ENCODE assay signal across 18 cellular contexts in the genomic region with DNA sequence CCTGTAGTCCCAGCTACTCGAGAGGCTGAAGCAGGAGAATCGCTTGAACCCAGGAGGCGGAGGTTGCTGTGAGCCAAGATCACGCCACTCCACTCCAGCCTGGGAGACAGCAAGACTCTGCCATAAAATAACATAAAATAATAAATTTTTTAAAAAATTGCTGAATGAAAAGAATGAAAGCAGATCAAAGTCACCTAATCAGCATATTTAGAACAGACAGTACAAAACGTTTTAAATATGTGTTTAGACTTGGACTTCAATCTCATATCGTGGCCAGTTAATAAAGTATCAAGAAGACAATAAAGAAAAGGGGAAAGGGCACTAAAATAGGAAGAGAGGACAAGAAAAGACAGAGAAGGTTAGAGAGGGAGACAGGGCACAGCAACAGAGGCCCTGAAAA.
DNase-seq lines count a peak whose midpoint lies in the region; ATAC-seq, FAIRE-seq and TF ChIP-seq lines count a peak whose summit lies in the region.
"Had no signal": no experiment of that assay in that cellular context is flagged by ENCODE, and none has a peak within 500 bp of the region (broad histone marks: within the 10 kb centered on the region; RNA-seq: fewer than 3 reads in every experiment).

No MANE protein-coding gene starts in this region.

- H2BK15ac ChIP-seq in H9 (ENCODE audit: low read depth, low read length): no peak overlapping the region

- FAIRE-seq in A549 (lab: Jason Lieb, UNC) (no peak), K562 (lab: Jason Lieb, UNC) (no peak)
- FAIRE-seq: A204.1, D721Med, G401.6, GM12892, GM18507 had no signal

- no peaks in the 10 kb centered on the region for H3K4me1 ChIP-seq in A549
- H3K4me1 ChIP-seq in H9 (ENCODE audit: insufficient read depth, low read length): no peaks in the 10 kb centered on the region; the same call in 1 of the 2 replicates
- no peaks in the 10 kb centered on the region for H3K4me1 ChIP-seq in K562 (replicated peaks in 1 of 2; ENCODE audit: control insufficient read depth in 2 of 2, insufficient read depth in 2 of 2, low read length in 2 of 2)
- H3K4me1 ChIP-seq: Caco-2 had no signal

- H3K18ac ChIP-seq in H9 (ENCODE audit: insufficient read length, low read depth, low read length): no peak overlapping the region

- H4K91ac ChIP-seq in H9 (ENCODE audit: insufficient read length, low read depth, low read length): no peak overlapping the region

- no TSS peak for BruUV-seq in K562 (replicated peaks; lab: Mats Ljungman, UMichigan)

- H3K14ac ChIP-seq in H9 (ENCODE audit: insufficient read depth, low read length): no peak overlapping the region

- no peak for ATAC-seq in A549
- ATAC-seq in K562: no peak
- ATAC-seq in GM21825 (IDR thresholded peaks at IDR 0.05; ENCODE audit: unreplicated experiment): no peak

- no peaks in the 10 kb centered on the region for H3K9me3 Mint-ChIP-seq in H9
- H3K9me3 Mint-ChIP-seq in neural crest cell: peaks cover 3% of the 10 kb centered on the region

- no peak for TF ChIP-seq CTCF in A549 (IDR thresholded peaks at IDR 0.05)
- TF ChIP-seq CTCF in H9 (conservative IDR thresholded peaks at IDR 0.05): no peak
- TF ChIP-seq CTCF in K562 (IDR thresholded peaks at IDR 0.05 in 2 of 3, conservative IDR thresholded peaks at IDR 0.05 in 1 of 3; ENCODE audit: insufficient read depth in 2 of 3, low read depth in 1 of 3, low read length in 3 of 3): no peak
- no peak for TF ChIP-seq CTCF in neural crest cell (conservative IDR thresholded peaks at IDR 0.05)

- no peak overlapping the region for H4K8ac ChIP-seq in H9 (replicated peaks; ENCODE audit: insufficient read length, low read depth, low read length)

- H2BK20ac ChIP-seq in H9 (ENCODE audit: low read depth, low read length, poor library complexity, severe bottlenecking): no peak overlapping the region

- no peaks in the 10 kb centered on the region for H3K27me3 Mint-ChIP-seq in H9 (ENCODE audit: low read depth)
- no peaks in the 10 kb centered on the region for H3K27me3 Mint-ChIP-seq in neural crest cell (ENCODE audit: low read depth)
- H3K27me3 Mint-ChIP-seq: CD4-positive, alpha-beta T cell had no signal

- no peak overlapping the region for H3K4me3 ChIP-seq in A549
- no peak overlapping the region for H3K4me3 ChIP-seq in K562

- H4K20me1 ChIP-seq in H9 (ENCODE audit: control insufficient read depth, insufficient read depth, insufficient read length) (no peaks in the 10 kb centered on the region), K562 (replicated peaks; ENCODE audit: control insufficient read depth, insufficient read depth, low read length) (no peaks in the 10 kb centered on the region)

- H3K4ac ChIP-seq in H9 (ENCODE audit: low read depth, low read length): no peak overlapping the region

- WGBS in A549 (ENCODE audit: missing lambda C conversion rate): 82% methylated on average over 6 of the region's 6 CpGs
- no CpG with 5 or more reads among the region's 6 CpGs for WGBS in H9 (ENCODE audit: extremely low coverage, insufficient read length, low lambda C conversion rate)
- WGBS in K562 (ENCODE audit: insufficient coverage, low coverage, missing lambda C conversion rate): 8% methylated on average over 6 of the region's 6 CpGs

- intact Hi-C loops in K562 (cut with micrococcal nuclease): no loop called here

- TF ChIP-seq POLR2A in A549 (IDR thresholded peaks at IDR 0.05; ENCODE audit: low read length) (no peak), K562 (conservative IDR thresholded peaks at IDR 0.05) (no peak)

- H3T11ph ChIP-seq in H9 (ENCODE audit: low read length): no peak overlapping the region

- H3K9ac ChIP-seq in H9 (ENCODE audit: extremely low read depth, insufficient read length, low read length): no peak overlapping the region
- no peak overlapping the region for H3K9ac ChIP-seq in K562 (ENCODE audit: insufficient read depth in 1 of 2, low read depth in 2 of 2, low read length in 2 of 2)

- H3K27ac ChIP-seq in A549: no peak overlapping the region
- H3K27ac ChIP-seq in H9 (ENCODE audit: insufficient read length, low read depth, low read length): no peak overlapping the region
- H3K27ac ChIP-seq in K562 (ENCODE audit: extremely low read depth, low read depth, low read length): no peak overlapping the region
- H3K27ac ChIP-seq: C4-2B had no signal

- H4K5ac ChIP-seq in H9 (ENCODE audit: insufficient read length, low read depth, low read length): no peak overlapping the region

- CTCF ChIA-PET in A549 (lab: Yijun Ruan, JAX) (interaction anchor here (1.1 kb wide), 1 partner anchor 27 kb away, joined by 3 read pairs; no protein-coding TSS in a partner anchor), K562 (lab: Yijun Ruan, JAX; ENCODE audit: low intra/inter-chr PET ratio) (no interaction called here)

- no peak overlapping the region for H3K23ac ChIP-seq in H9 (ENCODE audit: insufficient read length, low read depth, low read length)

- no peak overlapping the region for H2BK120ac ChIP-seq in H9 (ENCODE audit: low read depth, low read length, poor library complexity, severe bottlenecking)

- no peak for DNase-seq in A549 (ENCODE audit: low read depth in 1 of 2, low spot score in 1 of 2)
- no peak for DNase-seq in H9
- no peak for DNase-seq in K562 (ENCODE audit: extremely low read depth in 1 of 4, low spot score in 3 of 4)
- DNase-seq in neural crest cell (ENCODE audit: low read depth, low spot score): no peak
- DNase-seq in stimulated activated CD4-positive, alpha-beta T cell treated with anti-CD3 and anti-CD28 coated beads, Interleukin-2, amount 100 ng/mL, for 48 hours: no peak
- no peak for DNase-seq in GM03348 (ENCODE audit: low spot score)
- DNase-seq: AML-193; Caco-2; CD4-positive, alpha-beta T cell; GOT3; H7 had no signal

- no peak overlapping the region for H2AFZ ChIP-seq in H9 (ENCODE audit: low read length)
- no peak overlapping the region for H2AFZ ChIP-seq in K562 (ENCODE audit: low read depth, low read length)

- H3K36me3 ChIP-seq in K562 (ENCODE audit: control insufficient read depth, insufficient read depth, low read length): no peaks in the 10 kb centered on the region

- H3K9me1 ChIP-seq in K562 (ENCODE audit: control insufficient read depth, insufficient read depth, low read length): no peaks in the 10 kb centered on the region

- no peaks in the 10 kb centered on the region for H3K23me2 ChIP-seq in H9 (ENCODE audit: insufficient read length, low read depth, low read length, poor library complexity, severe bottlenecking)

- H3K27me3 ChIP-seq in H9 (ENCODE audit: insufficient read depth, low read length): no peaks in the 10 kb centered on the region
- no peaks in the 10 kb centered on the region for H3K27me3 ChIP-seq in K562 (ENCODE audit: control insufficient read depth in 2 of 2, insufficient read depth in 2 of 2, low read length in 2 of 2)

- no peak overlapping the region for H2BK5ac ChIP-seq in H9 (ENCODE audit: insufficient read length, low read length)

- no peak for TF ChIP-seq RAD21 in A549 (conservative IDR thresholded peaks at IDR 0.05 in 1 of 2, IDR thresholded peaks at IDR 0.05 in 1 of 2)
- no peak for TF ChIP-seq RAD21 in K562 (CRISPR knock-in tag; conservative IDR thresholded peaks at IDR 0.05 in 1 of 2, IDR thresholded peaks at IDR 0.05 in 1 of 2)

- no peak for TF ChIP-seq EP300 in A549 (IDR thresholded peaks at IDR 0.05)
- TF ChIP-seq EP300 in K562 (IDR thresholded peaks at IDR 0.05; ENCODE audit: low read length): no peak

- H3K9me3 ChIP-seq in A549 (no peaks in the 10 kb centered on the region), H9 (ENCODE audit: control insufficient read depth, low read depth, low read length) (no peaks in the 10 kb centered on the region), K562 (replicated peaks; ENCODE audit: control insufficient read depth, insufficient read depth, low read depth, low read length) (no peaks in the 10 kb centered on the region)
- H3K9me3 ChIP-seq: Caco-2 had no signal

- no peak overlapping the region for H3K56ac ChIP-seq in H9 (ENCODE audit: insufficient read length, low read depth, low read length)

- H3K4me2 ChIP-seq in A549 (no peak overlapping the region), H9 (ENCODE audit: insufficient read depth, insufficient read length, low read length) (no peak overlapping the region), K562 (ENCODE audit: insufficient read depth, low read length) (no peak overlapping the region)

- H3K27ac Mint-ChIP-seq in H9 (peak overlapping the region; percentile 9 to 72 (median 34); a peak in 5 of 7 replicates), neural crest cell (ENCODE audit: unreplicated experiment) (peak overlapping the region; percentile 20)
- H3K27ac Mint-ChIP-seq: CD4-positive, alpha-beta T cell had no signal

- no peak overlapping the region for H2AK5ac ChIP-seq in H9 (ENCODE audit: insufficient read length, low read length)

- H3K79me2 ChIP-seq in H9 (ENCODE audit: insufficient read depth, low read length) (no peaks in the 10 kb centered on the region), K562 (ENCODE audit: control insufficient read depth, insufficient read depth, low read length) (no peaks in the 10 kb centered on the region)

- peaks cover 10 to 12% of the 10 kb centered on the region in 2 experiments for H3K4me1 Mint-ChIP-seq in H9
- H3K4me1 Mint-ChIP-seq in neural crest cell: no peaks in the 10 kb centered on the region

- POLR2A ChIA-PET in A549 (lab: Yijun Ruan, JAX): no interaction called here
- POLR2A ChIA-PET in K562 (lab: Yijun Ruan, JAX): no interaction called here

- H3K36me3 Mint-ChIP-seq in H9 (ENCODE audit: insufficient read depth in 1 of 3, low read depth in 3 of 3): 0 out of 7 replicates have a peak, but pooled peaks cover 0 to 5% (median 0%) of the 10 kb centered on the region in 3 experiments
- peaks cover 5% of the 10 kb centered on the region for H3K36me3 Mint-ChIP-seq in neural crest cell (ENCODE audit: low read depth)

- in situ Hi-C loops in K562 (cut with MboI): no loop called here

- H3K4me3 Mint-ChIP-seq in H9 (no peak overlapping the region; a peak in 1 of 5 replicates), neural crest cell (no peak overlapping the region)
- H3K4me3 Mint-ChIP-seq: CD4-positive, alpha-beta T cell had no signal

- H3K79me1 ChIP-seq in H9 (ENCODE audit: insufficient read depth, low read depth, low read length, poor library complexity, severe bottlenecking): no peaks in the 10 kb centered on the region

- no peak overlapping the region for H2BK12ac ChIP-seq in H9 (ENCODE audit: insufficient read length, low read depth, low read length)

TF ChIP-seq in A549, 52 proteins besides CTCF, POLR2A, EP300 and RAD21:
- TF ChIP-seq ESRRA (IDR thresholded peaks at IDR 0.05; ENCODE audit: borderline replicate concordance, low read length) (no peak), MAFK (IDR thresholded peaks at IDR 0.05; ENCODE audit: partially characterized antibody) (peak; percentile 13), HOXB13 (CRISPR knock-in tag; IDR thresholded peaks at IDR 0.05; ENCODE audit: low read depth) (no peak)
TF ChIP-seq in A549: peak in this region for 1.

TF ChIP-seq in K562, 482 proteins besides CTCF, POLR2A, EP300 and RAD21:
- TF ChIP-seq MAFG (tag; conservative IDR thresholded peaks at IDR 0.05) (peak; percentile 11; the same call in 1 of the 2 replicates), C11orf30 (IDR thresholded peaks at IDR 0.05; ENCODE audit: low read depth) (peak; percentile 45), ZNF316 (IDR thresholded peaks at IDR 0.05) (peak; percentile 76), SLC30A9 (CRISPR knock-in tag; IDR thresholded peaks at IDR 0.05) (no peak)
TF ChIP-seq in K562: peak in this region for 3.

Comparison
In these comparisons a context has a peak if more than half of its experiments do, and no peak if none do; other contexts are left out.
1. Of the 35 proteins assayed by ChIP-seq in both K562 and A549: peak only in K562: none; only in A549: MAFK; in both: none; in neither: 34.